Comparison of ENCODE assay signal across 12 cellular contexts in the genomic region with DNA sequence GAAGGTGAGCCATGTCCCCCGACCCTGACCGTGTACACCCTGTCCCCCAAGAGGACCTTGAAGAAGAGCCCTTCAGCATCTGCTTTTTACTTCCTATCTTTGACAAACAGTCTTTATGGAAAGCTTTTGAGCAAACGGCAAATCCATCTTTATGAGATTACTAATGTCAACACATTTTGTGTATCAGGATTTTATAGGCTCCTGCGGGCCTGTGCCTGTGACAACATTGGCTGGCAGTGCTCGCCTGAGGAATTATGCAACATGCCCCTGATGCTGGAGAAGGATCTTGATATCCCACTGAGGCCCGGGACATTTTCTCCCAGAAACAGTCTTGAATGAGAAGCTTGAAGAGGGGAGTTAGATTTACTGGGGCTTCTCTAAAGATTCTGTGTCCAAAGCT.
DNase-seq lines count a peak whose midpoint lies in the region; ATAC-seq and TF ChIP-seq lines count a peak whose summit lies in the region.
"Had no signal": no experiment of that assay in that cellular context is flagged by ENCODE, and none has a peak within 500 bp of the region (broad histone marks: within the 10 kb centered on the region; RNA-seq: fewer than 3 reads in every experiment).

No MANE protein-coding gene starts in this region.

- no peak overlapping the region for H3K27ac Mint-ChIP-seq in nephron progenitor cell
- H3K27ac Mint-ChIP-seq: CD8-positive, alpha-beta T cell; H9 had no signal

- no peak for TF ChIP-seq CTCF in nephron progenitor cell (IDR thresholded peaks at IDR 0.05)

- no peaks in the 10 kb centered on the region for H3K9me3 Mint-ChIP-seq in nephron progenitor cell
- H3K9me3 Mint-ChIP-seq: CD8-positive, alpha-beta T cell; H9 had no signal

- no peaks in the 10 kb centered on the region for H3K36me3 Mint-ChIP-seq in nephron progenitor cell (ENCODE audit: low read depth)
- H3K36me3 Mint-ChIP-seq: CD8-positive, alpha-beta T cell had no signal

- POLR2A ChIA-PET in HEK293T (lab: Yijun Ruan, JAX), result no interaction called here

- H3K4me1 Mint-ChIP-seq in nephron progenitor cell, result no peaks in the 10 kb centered on the region

- no peak overlapping the region for H3K4me3 Mint-ChIP-seq in nephron progenitor cell
- H3K4me3 Mint-ChIP-seq: CD8-positive, alpha-beta T cell; H9 had no signal

- peaks cover 18% of the 10 kb centered on the region for H3K27me3 Mint-ChIP-seq in nephron progenitor cell (ENCODE audit: low read depth, poor library complexity)

- intact Hi-C loops in left colon (cut with DNase I, micrococcal nuclease), result no loop called here

- peak; percentile 29 for ATAC-seq in left colon
- ATAC-seq: CD8-positive, alpha-beta T cell had no signal

- CTCF ChIA-PET in HEK293T (lab: Yijun Ruan, JAX), result no interaction called here

- DNase-seq in NCI-H2196 (lab: John Stamatoyannopoulos, UW; ENCODE audit: unreplicated experiment) (peak; percentile 12), NCI-H2196 treated with DMSO at 0.1 percent for 48 hours (lab: John Stamatoyannopoulos, UW; ENCODE audit: unreplicated experiment) (no peak), NCI-H82 treated with DMSO at 0.1 percent for 48 hours (lab: John Stamatoyannopoulos, UW; ENCODE audit: unreplicated experiment) (peak; percentile 48), left colon (no peak), nephron progenitor cell (no peak), HEK293T (ENCODE audit: extremely low spot score) (no peak), medulla oblongata (ENCODE audit: extremely low spot score) (no peak)
- DNase-seq: 8988T; Calu3; CD8-positive, alpha-beta T cell; H9; KG1 had no signal

TF ChIP-seq in HEK293T, 16 proteins besides CTCF, POLR2A, EP300 and RAD21:
- TF ChIP-seq ELF4 (IDR thresholded peaks at IDR 0.05) (no peak), BHLHE40 (IDR thresholded peaks at IDR 0.05; ENCODE audit: borderline replicate concordance) (no peak), LEF1 (IDR thresholded peaks at IDR 0.05; ENCODE audit: borderline replicate concordance) (no peak), TARDBP (IDR thresholded peaks at IDR 0.05) (no peak), SUZ12 (IDR thresholded peaks at IDR 0.05) (no peak), ZNF384 (IDR thresholded peaks at IDR 0.05) (no peak), NFRKB (IDR thresholded peaks at IDR 0.05) (no peak)
- TF ChIP-seq, protein P1, sequence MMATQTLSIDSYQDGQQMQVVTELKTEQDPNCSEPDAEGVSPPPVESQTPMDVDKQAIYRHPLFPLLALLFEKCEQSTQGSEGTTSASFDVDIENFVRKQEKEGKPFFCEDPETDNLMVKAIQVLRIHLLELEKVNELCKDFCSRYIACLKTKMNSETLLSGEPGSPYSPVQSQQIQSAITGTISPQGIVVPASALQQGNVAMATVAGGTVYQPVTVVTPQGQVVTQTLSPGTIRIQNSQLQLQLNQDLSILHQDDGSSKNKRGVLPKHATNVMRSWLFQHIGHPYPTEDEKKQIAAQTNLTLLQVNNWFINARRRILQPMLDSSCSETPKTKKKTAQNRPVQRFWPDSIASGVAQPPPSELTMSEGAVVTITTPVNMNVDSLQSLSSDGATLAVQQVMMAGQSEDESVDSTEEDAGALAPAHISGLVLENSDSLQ (IDR thresholded peaks at IDR 0.05), result no peak

Comparison
In these comparisons a context has a peak if more than half of its experiments do, and no peak if none do; other contexts are left out.
1. DNase-seq: peak in NCI-H2196 (single experiment) and NCI-H82 treated with DMSO at 0.1 percent for 48 hours (single experiment); none in NCI-H2196 treated with DMSO at 0.1 percent for 48 hours (single experiment), left colon (0 of 2), nephron progenitor cell (single experiment), HEK293T (single experiment) and medulla oblongata (single experiment).